ENCODE assay signal across 8 cellular contexts in the genomic region with DNA sequence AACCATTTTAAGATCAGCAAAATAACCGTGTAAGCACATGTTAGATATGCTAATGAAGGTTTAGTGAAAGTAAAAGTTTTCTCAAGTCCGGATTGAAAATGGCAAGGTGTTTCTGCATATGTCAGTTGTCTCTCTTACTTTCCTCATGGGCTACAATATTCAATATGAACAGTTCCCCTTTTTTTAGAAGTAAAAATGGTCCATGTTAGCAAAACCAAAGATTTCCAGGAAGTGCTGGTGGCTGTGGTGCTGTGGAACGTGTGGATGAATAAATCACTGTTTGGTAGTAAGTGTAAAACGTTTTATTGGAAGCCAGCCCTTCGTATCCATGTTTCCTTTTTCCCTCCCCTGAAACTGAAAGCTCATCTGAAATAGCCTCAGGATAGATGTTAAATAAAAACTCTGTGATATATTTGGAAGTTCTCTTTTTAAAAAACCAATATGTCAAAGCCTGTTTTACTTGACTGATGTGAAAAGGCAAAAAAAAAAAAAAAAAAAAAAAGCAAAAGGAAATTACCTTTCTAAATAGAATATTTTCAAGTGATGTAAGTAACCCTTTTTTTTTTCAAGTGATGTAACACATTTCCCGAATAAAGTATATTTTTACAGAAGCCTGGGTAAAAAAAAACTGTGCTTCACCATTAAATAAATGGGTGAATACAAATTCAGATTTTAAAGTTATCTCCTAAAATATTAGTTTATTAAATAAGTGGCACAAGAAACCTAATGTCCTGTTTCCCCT. TPM values are rescaled to one million over a fixed set of nuclear protein-coding genes. Genes with fewer than 3 reads are reported as not detected.
A peak's percentile ranks its signal among the peaks of the same experiment; 100 is the strongest.
DNase-seq lines count a peak whose midpoint lies in the region; ATAC-seq, FAIRE-seq and TF ChIP-seq lines count a peak whose summit lies in the region.

No MANE protein-coding gene starts in this region.

- DNase-seq in K562 (ENCODE audit: extremely low read depth in 1 of 4, low spot score in 3 of 4) (no peak), NCI-H2227 (lab: John Stamatoyannopoulos, UW; ENCODE audit: unreplicated experiment) (no peak), WTC11 (ENCODE audit: low spot score) (no peak), ecto neural progenitor cell (ENCODE audit: low spot score) (no peak)
- no peak for DNase-seq in naive thymus-derived CD4-positive, alpha-beta T cell

- no peak overlapping the region for H2AFZ ChIP-seq in K562 (ENCODE audit: low read depth, low read length)

- no peak for TF ChIP-seq POLR2A in K562 (conservative IDR thresholded peaks at IDR 0.05)

- CTCF ChIA-PET in K562 (lab: Yijun Ruan, JAX; ENCODE audit: low intra/inter-chr PET ratio) (no interaction called here), WTC11 (lab: Charles Lee) (no interaction called here)
- CTCF ChIA-PET in naive thymus-derived CD4-positive, alpha-beta T cell (lab: Charles Lee) = no interaction called here

- under 1% methylated on average over 6 of the region's 6 CpGs for WGBS in K562 (ENCODE audit: insufficient coverage, low coverage, missing lambda C conversion rate)

- H3K4me2 ChIP-seq in K562 (ENCODE audit: insufficient read depth, low read length) = no peak overlapping the region

- H3K27ac ChIP-seq in K562 (ENCODE audit: extremely low read depth, low read depth, low read length) = no peak overlapping the region
- H3K27ac ChIP-seq in naive thymus-derived CD4-positive, alpha-beta T cell (ENCODE audit: low read depth, low read length) = no peak overlapping the region

- no peak for TF ChIP-seq EP300 in K562 (IDR thresholded peaks at IDR 0.05; ENCODE audit: low read length)

- no peaks in the 10 kb centered on the region for H3K36me3 ChIP-seq in K562 (ENCODE audit: control insufficient read depth, insufficient read depth, low read length)
- H3K36me3 ChIP-seq in naive thymus-derived CD4-positive, alpha-beta T cell (ENCODE audit: control insufficient read depth in 2 of 3, insufficient read depth in 3 of 3, low read length in 3 of 3) = no peaks in the 10 kb centered on the region

- no peak for TF ChIP-seq RAD21 in K562 (CRISPR knock-in tag; conservative IDR thresholded peaks at IDR 0.05 in 1 of 2, IDR thresholded peaks at IDR 0.05 in 1 of 2)

- BruUV-seq in K562 (replicated peaks; lab: Mats Ljungman, UMichigan) = no TSS peak

- H3K79me2 ChIP-seq in K562 (ENCODE audit: control insufficient read depth, insufficient read depth, low read length) = no peaks in the 10 kb centered on the region

- TF ChIP-seq CTCF in K562 (IDR thresholded peaks at IDR 0.05 in 2 of 3, conservative IDR thresholded peaks at IDR 0.05 in 1 of 3; ENCODE audit: insufficient read depth in 2 of 3, low read depth in 1 of 3, low read length in 3 of 3) (no peak), WTC11 (IDR thresholded peaks at IDR 0.05) (no peak)

- no peaks in the 10 kb centered on the region for H3K36me3 Mint-ChIP-seq in naive thymus-derived CD4-positive, alpha-beta T cell
- H3K36me3 Mint-ChIP-seq in WTC11 = no peaks in the 10 kb centered on the region

- POLR2A ChIA-PET in K562 (lab: Yijun Ruan, JAX) = no interaction called here
- POLR2A ChIA-PET in naive thymus-derived CD4-positive, alpha-beta T cell (lab: Charles Lee) = no interaction called here
- POLR2A ChIA-PET in WTC11 (lab: Charles Lee) = no interaction called here

- H3K9me1 ChIP-seq in K562 (ENCODE audit: control insufficient read depth, insufficient read depth, low read length) = no peaks in the 10 kb centered on the region

- no peaks in the 10 kb centered on the region for H3K4me1 ChIP-seq in K562 (replicated peaks in 1 of 2; ENCODE audit: control insufficient read depth in 2 of 2, insufficient read depth in 2 of 2, low read length in 2 of 2)
- no peaks in the 10 kb centered on the region for H3K4me1 ChIP-seq in naive thymus-derived CD4-positive, alpha-beta T cell (ENCODE audit: control insufficient read depth in 2 of 2, insufficient read depth in 2 of 2, low read length in 2 of 2)

- peak overlapping the region in 1 of 9 donors; percentile 69 for H3K27ac Mint-ChIP-seq in naive thymus-derived CD4-positive, alpha-beta T cell
- no peak overlapping the region for H3K27ac Mint-ChIP-seq in WTC11

- H3K4me3 Mint-ChIP-seq in naive thymus-derived CD4-positive, alpha-beta T cell = peak overlapping the region in 7 of 10 donors; percentile 33 to 70 (median 62)
- H3K4me3 Mint-ChIP-seq in WTC11 = no peak overlapping the region

- intact Hi-C loops in K562 (cut with micrococcal nuclease) = no loop called here
- intact Hi-C loops in naive thymus-derived CD4-positive, alpha-beta T cell (cut with micrococcal nuclease) = no loop called here

- H3K4me3 ChIP-seq in K562 = no peak overlapping the region
- H3K4me3 ChIP-seq in naive thymus-derived CD4-positive, alpha-beta T cell (ENCODE audit: low read length) = peak overlapping the region; percentile 3

- H4K20me1 ChIP-seq in K562 (replicated peaks; ENCODE audit: control insufficient read depth, insufficient read depth, low read length) = no peaks in the 10 kb centered on the region

- no peak overlapping the region for H3K9ac ChIP-seq in K562 (ENCODE audit: insufficient read depth in 1 of 2, low read depth in 2 of 2, low read length in 2 of 2)

- peaks cover 0 to 30% (median 22%) of the 10 kb centered on the region in 5 donors for H3K27me3 Mint-ChIP-seq in naive thymus-derived CD4-positive, alpha-beta T cell
- no peaks in the 10 kb centered on the region for H3K27me3 Mint-ChIP-seq in WTC11 (ENCODE audit: low read depth)

- no peak for FAIRE-seq in K562 (lab: Jason Lieb, UNC)

- ATAC-seq in GM18868 (IDR thresholded peaks at IDR 0.05; ENCODE audit: unreplicated experiment) (peak; percentile 54), HG03095 (IDR thresholded peaks at IDR 0.05; ENCODE audit: unreplicated experiment) (peak; percentile 62), K562 (no peak), WTC11 (no peak), HG03039 (IDR thresholded peaks at IDR 0.05; ENCODE audit: unreplicated experiment) (no peak)
- peak; percentile 16 for ATAC-seq in naive thymus-derived CD4-positive, alpha-beta T cell

- peaks cover 0 to 13% of the 10 kb centered on the region in 2 experiments; a peak in 3 of 5 replicates for H3K27me3 ChIP-seq in K562 (ENCODE audit: control insufficient read depth in 2 of 2, insufficient read depth in 2 of 2, low read length in 2 of 2)
- peaks cover 0 to 4% of the 10 kb centered on the region in 2 donors for H3K27me3 ChIP-seq in naive thymus-derived CD4-positive, alpha-beta T cell (ENCODE audit: control insufficient read depth in 2 of 2, insufficient read depth in 2 of 2, low read length in 2 of 2)

- peaks cover 0 to 5% (median 5%) of the 10 kb centered on the region in 7 donors for H3K4me1 Mint-ChIP-seq in naive thymus-derived CD4-positive, alpha-beta T cell
- H3K4me1 Mint-ChIP-seq in WTC11 = peaks cover 4% of the 10 kb centered on the region

- in situ Hi-C loops in K562 (cut with MboI) = no loop called here

- H3K9me3 ChIP-seq in K562 (replicated peaks; ENCODE audit: control insufficient read depth, insufficient read depth, low read depth, low read length) = no peaks in the 10 kb centered on the region
- H3K9me3 ChIP-seq in naive thymus-derived CD4-positive, alpha-beta T cell (ENCODE audit: control insufficient read depth in 2 of 3, low read length in 3 of 3) = no peaks in the 10 kb centered on the region

- H3K9me3 Mint-ChIP-seq in naive thymus-derived CD4-positive, alpha-beta T cell = peaks cover 0 to 2% (median 0%) of the 10 kb centered on the region in 11 donors
- 0 out of 2 replicates have a peak, but pooled peaks cover 7% of the 10 kb centered on the region for H3K9me3 Mint-ChIP-seq in WTC11

TF ChIP-seq in K562, 482 proteins besides CTCF, POLR2A, EP300 and RAD21:
- TF ChIP-seq SPI1 (IDR thresholded peaks at IDR 0.05; ENCODE audit: borderline replicate concordance, low read depth, low read length) (peak; percentile 50; the same call in 1 of the 2 replicates), ZNF311 (CRISPR knock-in tag; IDR thresholded peaks at IDR 0.05) (no peak)

TF ChIP-seq in WTC11, 78 proteins besides CTCF, POLR2A, EP300 and RAD21 (continues in another document):
- TF ChIP-seq NFE2L1 (CRISPR knock-in tag; IDR thresholded peaks at IDR 0.05) (no peak), MXD4 (CRISPR knock-in tag; IDR thresholded peaks at IDR 0.05; ENCODE audit: borderline replicate concordance) (no peak)
- TF ChIP-seq, protein P1, sequence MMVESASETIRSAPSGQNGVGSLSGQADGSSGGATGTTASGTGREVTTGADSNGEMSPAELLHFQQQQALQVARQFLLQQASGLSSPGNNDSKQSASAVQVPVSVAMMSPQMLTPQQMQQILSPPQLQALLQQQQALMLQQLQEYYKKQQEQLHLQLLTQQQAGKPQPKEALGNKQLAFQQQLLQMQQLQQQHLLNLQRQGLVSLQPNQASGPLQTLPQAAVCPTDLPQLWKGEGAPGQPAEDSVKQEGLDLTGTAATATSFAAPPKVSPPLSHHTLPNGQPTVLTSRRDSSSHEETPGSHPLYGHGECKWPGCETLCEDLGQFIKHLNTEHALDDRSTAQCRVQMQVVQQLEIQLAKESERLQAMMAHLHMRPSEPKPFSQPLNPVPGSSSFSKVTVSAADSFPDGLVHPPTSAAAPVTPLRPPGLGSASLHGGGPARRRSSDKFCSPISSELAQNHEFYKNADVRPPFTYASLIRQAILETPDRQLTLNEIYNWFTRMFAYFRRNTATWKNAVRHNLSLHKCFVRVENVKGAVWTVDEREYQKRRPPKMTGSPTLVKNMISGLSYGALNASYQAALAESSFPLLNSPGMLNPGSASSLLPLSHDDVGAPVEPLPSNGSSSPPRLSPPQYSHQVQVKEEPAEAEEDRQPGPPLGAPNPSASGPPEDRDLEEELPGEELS (CRISPR knock-in tag; IDR thresholded peaks at IDR 0.05) = no peak

RNA-seq across cellular contexts. Expression of a gene that starts 41.9 kb away (rescaled TPM):
- total RNA-seq in K562 (2011; cell fraction: chromatin; rRNA removed; ENCODE audit: low replicate concordance) = not detected in 2 replicates
- not detected in 2 replicates for total RNA-seq in K562 (2011; cell fraction: nucleolus; rRNA removed)
- total RNA-seq in K562 (2011; cell fraction: nucleoplasm; rRNA removed) = not detected in 2 replicates
- not detected in 2 replicates for total RNA-seq in K562 (2014; rRNA removed)
- not detected in 2 replicates for total RNA-seq in K562 (2014; rRNA removed; fragmentation: Illumina TruSeq; extraction: Trizol)
- not detected in 2 replicates for total RNA-seq in K562 (2015; rRNA removed; fragmentation: Illumina TruSeq; extraction: Trizol)
- total RNA-seq in K562 (2021) = 0.16 TPM in 1 of 2 replicates, not detected in the other
- not detected in 2 replicates for polyA plus RNA-seq in K562 (2011; rRNA removed)
- polyA plus RNA-seq in K562 (2011; cell fraction: cytosol; rRNA removed) = not detected in 2 replicates
- not detected in 2 replicates for polyA plus RNA-seq in K562 (2011; cell fraction: nucleus; rRNA removed)
- polyA plus RNA-seq in K562 (2012) = 0.06 TPM in 1 of 2 replicates, not detected in the other
- polyA plus RNA-seq in K562 (2014; fragmentation: Illumina TruSeq; extraction: Trizol) = not detected in 2 replicates
- polyA plus RNA-seq in K562 (2014; fragmentation: Nextera tagmentation; extraction: Ambion mirVana) = under 1 TPM in 1 of 2 experiments, not detected in 1; 0.03 TPM
- polyA plus RNA-seq in K562 (2014; rRNA removed) = 0.03 TPM in 1 of 2 replicates, not detected in the other
- not detected in 2 replicates for polyA minus RNA-seq in K562 (2011; rRNA and poly(A)+ RNA removed)
- not detected in 2 replicates for polyA minus RNA-seq in K562 (2011; cell fraction: cytosol; rRNA and poly(A)+ RNA removed)
- not detected in 2 replicates for polyA minus RNA-seq in K562 (2011; cell fraction: nucleus; rRNA and poly(A)+ RNA removed)
- total RNA-seq in naive thymus-derived CD4-positive, alpha-beta T cell = 1 to 10 TPM in 1 of 5 experiments, under 1 TPM in 4; 0.57 to 2.6 (median 0.73) TPM
- under 1 TPM in 1 of 2 donors, not detected in 1; 0.57 TPM for polyA plus RNA-seq in naive thymus-derived CD4-positive, alpha-beta T cell
- 2.6 to 3.5 TPM (median 2.7 TPM) in 3 replicates for total RNA-seq in WTC11 (2021)

Comparison
In these comparisons a context has a peak if more than half of its experiments do, and no peak if none do; other contexts are left out.
1. ATAC-seq: peak in GM18868 (single experiment), HG03095 (single experiment) and naive thymus-derived CD4-positive, alpha-beta T cell (single experiment); none in K562 (single experiment), WTC11 (single experiment) and HG03039 (single experiment).